1 cellular context compared by ENCODE assay signal in the genomic region with DNA sequence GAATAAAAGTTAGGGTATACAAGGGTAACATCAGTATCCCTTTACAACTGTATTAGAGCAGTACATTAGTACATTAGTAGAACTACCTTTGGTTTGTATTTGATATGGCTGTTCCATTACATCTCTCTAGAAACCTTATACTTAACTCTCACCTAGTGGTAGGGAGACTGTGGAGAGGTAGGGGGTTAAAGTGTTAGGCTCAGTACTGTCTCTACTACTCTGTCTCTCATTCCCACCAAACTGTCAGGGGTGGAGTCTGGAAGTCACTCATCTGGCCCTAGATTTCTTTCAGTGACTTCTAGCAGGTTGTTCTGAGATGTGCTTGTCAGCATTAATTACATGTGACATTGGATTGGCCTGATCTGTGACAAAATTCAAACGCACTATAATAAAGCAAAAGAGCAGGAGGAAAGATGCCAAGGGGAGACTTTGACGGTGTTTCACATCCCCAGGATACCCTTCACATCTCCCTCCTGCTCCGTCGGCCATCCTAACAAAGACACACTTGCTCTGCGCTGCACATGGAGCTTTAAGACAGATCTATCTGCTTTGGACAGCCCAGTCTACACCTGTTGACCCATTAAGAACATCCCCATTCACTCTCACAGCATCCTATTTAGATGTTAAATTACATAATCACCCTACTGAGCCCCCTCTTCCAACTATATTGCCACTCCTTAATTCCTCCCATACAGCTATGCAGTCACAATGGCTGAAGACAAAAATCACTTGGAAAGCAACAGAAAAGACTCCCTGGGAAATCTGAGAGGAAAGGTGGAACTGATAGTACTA.
TF ChIP-seq lines count a peak whose summit lies in the region.

No MANE protein-coding gene starts in this region.

TF ChIP-seq in WTC11, 78 proteins besides CTCF, POLR2A, EP300 and RAD21 (continued from another document):
- TF ChIP-seq, protein P1, sequence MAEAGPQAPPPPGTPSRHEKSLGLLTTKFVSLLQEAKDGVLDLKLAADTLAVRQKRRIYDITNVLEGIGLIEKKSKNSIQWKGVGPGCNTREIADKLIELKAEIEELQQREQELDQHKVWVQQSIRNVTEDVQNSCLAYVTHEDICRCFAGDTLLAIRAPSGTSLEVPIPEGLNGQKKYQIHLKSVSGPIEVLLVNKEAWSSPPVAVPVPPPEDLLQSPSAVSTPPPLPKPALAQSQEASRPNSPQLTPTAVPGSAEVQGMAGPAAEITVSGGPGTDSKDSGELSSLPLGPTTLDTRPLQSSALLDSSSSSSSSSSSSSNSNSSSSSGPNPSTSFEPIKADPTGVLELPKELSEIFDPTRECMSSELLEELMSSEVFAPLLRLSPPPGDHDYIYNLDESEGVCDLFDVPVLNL (CRISPR knock-in tag; IDR thresholded peaks at IDR 0.05; ENCODE audit: borderline replicate concordance, low read depth), result no peak
- TF ChIP-seq ZNF121 (CRISPR knock-in tag; IDR thresholded peaks at IDR 0.05), result no peak
- TF ChIP-seq ZNF263 (CRISPR knock-in tag; IDR thresholded peaks at IDR 0.05; ENCODE audit: low read depth), result no peak
- TF ChIP-seq RORB (CRISPR knock-in tag; IDR thresholded peaks at IDR 0.05), result no peak
- no peak for TF ChIP-seq SMAD4 (CRISPR knock-in tag; IDR thresholded peaks at IDR 0.05)
- TF ChIP-seq, protein P2, sequence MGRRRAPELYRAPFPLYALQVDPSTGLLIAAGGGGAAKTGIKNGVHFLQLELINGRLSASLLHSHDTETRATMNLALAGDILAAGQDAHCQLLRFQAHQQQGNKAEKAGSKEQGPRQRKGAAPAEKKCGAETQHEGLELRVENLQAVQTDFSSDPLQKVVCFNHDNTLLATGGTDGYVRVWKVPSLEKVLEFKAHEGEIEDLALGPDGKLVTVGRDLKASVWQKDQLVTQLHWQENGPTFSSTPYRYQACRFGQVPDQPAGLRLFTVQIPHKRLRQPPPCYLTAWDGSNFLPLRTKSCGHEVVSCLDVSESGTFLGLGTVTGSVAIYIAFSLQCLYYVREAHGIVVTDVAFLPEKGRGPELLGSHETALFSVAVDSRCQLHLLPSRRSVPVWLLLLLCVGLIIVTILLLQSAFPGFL (CRISPR knock-in tag; IDR thresholded peaks at IDR 0.05; ENCODE audit: borderline replicate concordance), result no peak
TF ChIP-seq in WTC11: peak in this region for 0.
